8 cellular contexts compared by ENCODE assay signal in genomic region chr1:239898067-239898730, GRCh38.
A peak's percentile ranks its signal among the peaks of the same experiment; 100 is the strongest.
DNase-seq lines count a peak whose midpoint lies in the region; ATAC-seq and TF ChIP-seq lines count a peak whose summit lies in the region.

No MANE protein-coding gene starts in this region.

- H3K4me3 ChIP-seq in epithelial cell of esophagus (ENCODE audit: low read length), result no peak overlapping the region
- peak overlapping the region in 1 of 2 donors; percentile 49 for H3K4me3 ChIP-seq in muscle layer of colon (ENCODE audit: low read depth in 1 of 2, low read length in 2 of 2)

- peaks cover 14% of the 10 kb centered on the region for H3K4me1 ChIP-seq in muscle layer of colon (ENCODE audit: insufficient read depth, low read length)

- TF ChIP-seq CTCF in epithelial cell of esophagus (IDR thresholded peaks at IDR 0.05; ENCODE audit: insufficient read depth, low read depth, low read length, missing control alignments), result peak; percentile 96

- ATAC-seq in GM21367 (IDR thresholded peaks at IDR 0.05; ENCODE audit: unreplicated experiment), result peak; percentile 99
- ATAC-seq in activated CD8-positive, alpha-beta memory T cell treated with anti-CD3 and anti-CD28 coated beads, Interleukin-2, amount 10 ng/mL, durations not matched to agents 7 days and 5 days, result peak; percentile 90

- no peaks in the 10 kb centered on the region for H3K36me3 Mint-ChIP-seq in activated CD8-positive, alpha-beta memory T cell treated with anti-CD3 and anti-CD28 coated beads, Interleukin-2, amount 10 ng/mL, durations not matched to agents 7 days and 5 days

- H3K4me1 Mint-ChIP-seq in activated CD8-positive, alpha-beta memory T cell treated with anti-CD3 and anti-CD28 coated beads, Interleukin-2, amount 10 ng/mL, durations not matched to agents 7 days and 5 days, result peaks cover 13% of the 10 kb centered on the region

- no peak overlapping the region for H3K9ac ChIP-seq in muscle layer of colon (ENCODE audit: low read length)

- peaks cover 25% of the 10 kb centered on the region for H3K27me3 Mint-ChIP-seq in activated CD8-positive, alpha-beta memory T cell treated with anti-CD3 and anti-CD28 coated beads, Interleukin-2, amount 10 ng/mL, durations not matched to agents 7 days and 5 days

- CTCF ChIA-PET in activated CD8-positive, alpha-beta memory T cell treated with anti-CD3 and anti-CD28 coated beads, Interleukin-2, amount 10 ng/mL, durations not matched to agents 7 days and 5 days (lab: Charles Lee), result interaction anchor here (0.7 to 3.0 kb wide), 18 partner anchors 10 to 519 kb away, joined by 3 to 27 read pairs (median 4); no protein-coding TSS in a partner anchor

- H3K27me3 ChIP-seq in muscle layer of colon (ENCODE audit: control insufficient read depth in 1 of 2, insufficient read depth in 2 of 2, low read length in 2 of 2), result no peaks in the 10 kb centered on the region

- DNase-seq in COR-L47 (lab: John Stamatoyannopoulos, UW) (peak; percentile 71), HPDE6-E6E7 (ENCODE audit: extremely low spot score) (peak; percentile 76), NOMO-1 treated with DMSO at 0.1 percent for 48 hours (lab: John Stamatoyannopoulos, UW; ENCODE audit: unreplicated experiment) (peak; percentile 79), epithelial cell of esophagus (ENCODE audit: low read depth) (peak; percentile 78)
- DNase-seq in activated CD8-positive, alpha-beta memory T cell treated with anti-CD3 and anti-CD28 coated beads, Interleukin-2, amount 10 ng/mL, durations not matched to agents 7 days and 5 days, result peak; percentile 83
- peak; percentile 38 to 43 for DNase-seq in stimulated activated CD8-positive, alpha-beta memory T cell treated with anti-CD3 and anti-CD28 coated beads, Interleukin-7, amount 100 ng/mL, for 1 hour (ENCODE audit: low read depth in 2 of 2)

- peak overlapping the region; percentile 46 for H3K27ac ChIP-seq in muscle layer of colon (ENCODE audit: low read depth, low read length)

- no peak overlapping the region for H3K4me3 Mint-ChIP-seq in activated CD8-positive, alpha-beta memory T cell treated with anti-CD3 and anti-CD28 coated beads, Interleukin-2, amount 10 ng/mL, durations not matched to agents 7 days and 5 days

- H3K27ac Mint-ChIP-seq in activated CD8-positive, alpha-beta memory T cell treated with anti-CD3 and anti-CD28 coated beads, Interleukin-2, amount 10 ng/mL, durations not matched to agents 7 days and 5 days, result no peak overlapping the region

- no peaks in the 10 kb centered on the region for H3K9me3 Mint-ChIP-seq in activated CD8-positive, alpha-beta memory T cell treated with anti-CD3 and anti-CD28 coated beads, Interleukin-2, amount 10 ng/mL, durations not matched to agents 7 days and 5 days (ENCODE audit: low read depth)

- H3K9me3 ChIP-seq in muscle layer of colon (ENCODE audit: low read length), result no peaks in the 10 kb centered on the region

- no peaks in the 10 kb centered on the region for H3K36me3 ChIP-seq in muscle layer of colon (ENCODE audit: insufficient read depth, low read length)
